Comparison of ENCODE assay signal across 8 cellular contexts in the genomic region with DNA sequence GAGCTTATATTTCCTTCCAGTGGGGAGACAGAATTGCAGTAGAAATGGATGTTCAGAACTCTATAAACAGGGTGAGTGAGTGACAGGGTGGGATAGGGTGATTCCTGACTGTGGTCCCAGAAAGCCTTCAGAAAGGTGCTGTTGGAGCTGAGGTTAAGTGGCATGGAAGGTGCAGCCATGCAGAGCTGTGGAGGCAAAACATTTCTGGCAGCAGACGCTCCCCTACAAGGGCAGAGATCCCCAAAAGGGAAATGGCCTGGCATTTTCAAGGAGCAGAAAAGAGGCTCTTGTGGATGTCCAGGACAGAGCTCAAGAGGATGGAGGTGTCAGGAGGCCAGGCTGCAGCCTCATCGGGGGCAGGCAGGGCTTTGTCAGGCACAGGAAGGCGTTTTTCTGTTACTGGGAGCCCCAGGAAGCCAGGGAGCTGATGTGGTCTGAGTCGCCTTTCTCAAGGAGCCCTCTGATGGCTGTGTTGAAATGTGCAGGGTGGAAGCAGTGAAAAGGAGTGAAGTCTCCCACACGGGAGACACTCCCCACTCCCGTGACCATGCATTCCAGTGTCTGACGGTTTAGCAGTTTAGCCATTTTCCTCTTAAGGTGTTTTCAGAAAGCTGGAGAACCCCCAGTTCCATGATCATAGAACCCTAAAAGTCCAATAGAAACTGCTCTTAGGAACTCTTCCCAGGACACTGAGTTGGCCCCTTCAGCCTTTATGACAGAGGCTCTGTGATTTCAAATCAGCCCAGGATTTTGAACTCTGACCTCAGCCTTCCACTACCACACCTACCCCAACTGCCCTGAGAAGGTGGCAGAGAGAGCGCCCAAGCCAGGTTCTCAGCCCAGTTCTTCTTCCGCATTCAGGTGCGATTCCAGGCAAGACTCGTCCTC.
DNase-seq lines count a peak whose midpoint lies in the region; ATAC-seq and TF ChIP-seq lines count a peak whose summit lies in the region.

No MANE protein-coding gene starts in this region.

- H3K4me3 ChIP-seq in heart left ventricle (no peak overlapping the region), stomach (no peak overlapping the region)

- TF ChIP-seq POLR2A in heart left ventricle (IDR thresholded peaks at IDR 0.05) (no peak), stomach (IDR thresholded peaks at IDR 0.05) (no peak)

- H3K27me3 ChIP-seq in heart left ventricle (no peaks in the 10 kb centered on the region), stomach (peaks cover 0 to 10% (median 8%) of the 10 kb centered on the region in 3 donors)

- ATAC-seq in heart left ventricle (peak in 3 of 4 donors; percentile 25 to 62 (median 53)), GM21390 (IDR thresholded peaks at IDR 0.05; ENCODE audit: unreplicated experiment) (no peak)

- H3K9me3 ChIP-seq in heart left ventricle (no peaks in the 10 kb centered on the region), stomach (no peaks in the 10 kb centered on the region)

- TF ChIP-seq CTCF in heart left ventricle (IDR thresholded peaks at IDR 0.05): peak in 6 of 12 donors; percentile 13 to 39 (median 26)
- TF ChIP-seq CTCF in stomach (IDR thresholded peaks at IDR 0.05): no peak

- TF ChIP-seq EP300 in stomach (IDR thresholded peaks at IDR 0.05): no peak

- intact Hi-C loops in heart left ventricle (cut with DNase I): no loop called here
- intact Hi-C loops in stomach (cut with DNase I; ENCODE audit: low total_unique reads): no loop called here

- in situ Hi-C loops in SK-MEL-5 (cut with HindIII; ENCODE audit: low pct_unique_long_range_greater_than_20kb, low sequenced_read_pairs): no loop called here

- no peaks in the 10 kb centered on the region for H3K36me3 ChIP-seq in heart left ventricle
- H3K36me3 ChIP-seq in stomach: no peaks in the 10 kb centered on the region

- peaks cover 0 to 34% (median 19%) of the 10 kb centered on the region in 12 donors for H3K4me1 ChIP-seq in heart left ventricle
- H3K4me1 ChIP-seq in stomach: peaks cover 13 to 37% (median 22%) of the 10 kb centered on the region in 4 donors

- DNase-seq in NCI-H82 (lab: John Stamatoyannopoulos, UW) (peak; percentile 39), NCI-H82 treated with DMSO at 0.1 percent for 48 hours (lab: John Stamatoyannopoulos, UW; ENCODE audit: unreplicated experiment) (no peak), SK-MEL-5 (ENCODE audit: low read depth, low spot score) (peak; percentile 36), heart left ventricle (no peak), superior temporal gyrus (ENCODE audit: extremely low spot score) (peak; percentile 49), stomach (no peak), HuH-7.5 (ENCODE audit: low spot score) (no peak)

- no peak overlapping the region for H3K27ac ChIP-seq in heart left ventricle
- peak overlapping the region in 1 of 5 donors; percentile 76 for H3K27ac ChIP-seq in stomach

- 65 to 78% (median 73%) methylated on average over 11 of the region's 11 CpGs for WGBS in heart left ventricle, 4 donors
- WGBS in stomach, 5 donors: 52 to 59% (median 56%) methylated on average over 11 of the region's 11 CpGs

Comparison
In these comparisons a context has a peak if more than half of its experiments do, and no peak if none do; other contexts are left out.
1. DNase-seq: peak in NCI-H82 (single experiment), SK-MEL-5 (single experiment) and superior temporal gyrus (single experiment); none in NCI-H82 treated with DMSO at 0.1 percent for 48 hours (single experiment), heart left ventricle (0 of 5), stomach (single experiment) and HuH-7.5 (single experiment).